18 cellular contexts compared by ENCODE assay signal in genomic region chr5:26009742-26010141, GRCh38.
DNase-seq lines count a peak whose midpoint lies in the region; ATAC-seq, FAIRE-seq and TF ChIP-seq lines count a peak whose summit lies in the region.
"Had no signal": no experiment of that assay in that cellular context is flagged by ENCODE, and none has a peak within 500 bp of the region (broad histone marks: within the 10 kb centered on the region; RNA-seq: fewer than 3 reads in every experiment).

No MANE protein-coding gene starts in this region.

- no peak overlapping the region for H3K9ac ChIP-seq in H1 (replicated peaks in 1 of 4; ENCODE audit: extremely low read depth in 1 of 4, low read depth in 3 of 4, low read length in 3 of 4)
- H3K9ac ChIP-seq: BLaER1 treated with 17β-estradiol and CSF1 and Interleukin-3, amounts not matched to agents 10 nM and 100 nM had no signal

- H3K36me3 ChIP-seq in H1 (ENCODE audit: control insufficient read depth in 2 of 4, insufficient read depth in 4 of 4, low read length in 3 of 4) (no peaks in the 10 kb centered on the region), ovary (no peaks in the 10 kb centered on the region), OCI-LY7 (ENCODE audit: insufficient read depth, low read length) (no peaks in the 10 kb centered on the region)
- H3K36me3 ChIP-seq: BLaER1 treated with 17β-estradiol and CSF1 and Interleukin-3, amounts not matched to agents 10 nM and 100 nM; prostate gland had no signal

- no peak overlapping the region for H2BK20ac ChIP-seq in H1 (ENCODE audit: low read length)

- no peak overlapping the region for H2BK5ac ChIP-seq in H1 (ENCODE audit: low read depth, low read length)

- no peak overlapping the region for H3K56ac ChIP-seq in H1 (replicated peaks; ENCODE audit: insufficient read length, low read depth, low read length)

- intact Hi-C loops in ovary (cut with DNase I), result loop anchor here in 1 of 4 donors (5.0 kb wide), 1 partner anchor 1362 kb away; no protein-coding TSS in a partner anchor
- intact Hi-C loops in OCI-LY7 (cut with micrococcal nuclease; ENCODE audit: unreplicated experiment), result no loop called here

- DNase-seq in ELF-1 (ENCODE audit: low read depth, low spot score) (peak; percentile 63), NCI-H82 (lab: John Stamatoyannopoulos, UW) (peak; percentile 36), H1 (ENCODE audit: low read depth in 1 of 2, low spot score in 2 of 2) (peak; percentile 23 to 56), ovary (no peak), OCI-LY7 (ENCODE audit: low spot score) (no peak), GF-D8 (lab: John Stamatoyannopoulos, UW) (no peak)
- DNase-seq: activated T-cell treated with anti-CD3 and anti-CD28 coated beads for 4 hours; MV-4-11; NCI-H345; SHP77; stimulated activated CD4-positive, alpha-beta T cell treated with anti-CD3 and anti-CD28 coated beads, Interleukin-2, amount 100 ng/mL, for 24 hours had no signal

- no peak overlapping the region for H2BK15ac ChIP-seq in H1 (ENCODE audit: low read length)

- H3K27me3 ChIP-seq in H1 (replicated peaks in 1 of 4; ENCODE audit: control insufficient read depth in 3 of 4, extremely low read depth in 1 of 4, insufficient read depth in 3 of 4, low read length in 3 of 4) (no peaks in the 10 kb centered on the region), ovary (no peaks in the 10 kb centered on the region)
- H3K27me3 ChIP-seq: BLaER1 treated with 17β-estradiol and CSF1 and Interleukin-3, amounts not matched to agents 10 nM and 100 nM had no signal

- no peak overlapping the region for H2BK12ac ChIP-seq in H1 (ENCODE audit: low read depth, low read length)

- TF ChIP-seq CTCF in H1 (IDR thresholded peaks at IDR 0.05; ENCODE audit: control extremely low read depth in 1 of 3, insufficient read depth in 1 of 3, low read depth in 1 of 3, low read length in 3 of 3) (peak; percentile 53 to 74 (median 66)), nephron (IDR thresholded peaks at IDR 0.05; ENCODE audit: unreplicated experiment in 3 of 3) (peak; percentile 20 to 51 (median 36)), ovary (IDR thresholded peaks at IDR 0.05) (no peak), OCI-LY7 (conservative IDR thresholded peaks at IDR 0.05; ENCODE audit: low read length) (no peak)

- no peak overlapping the region for H3K4me3 Mint-ChIP-seq in nephron
- H3K4me3 Mint-ChIP-seq: memory B cell; stimulated activated effector memory CD8-positive, alpha-beta T cell treated with anti-CD3 and anti-CD28 coated beads, Interleukin-12 subunit alpha, Interleukin-12 subunit beta, amount 100 ng/mL, for 72 hours had no signal

- H3K18ac ChIP-seq in H1 (ENCODE audit: extremely low read depth, low read length), result no peak overlapping the region

- peak; percentile 78 to 84 for TF ChIP-seq RAD21 in H1 (IDR thresholded peaks at IDR 0.05 in 1 of 2, conservative IDR thresholded peaks at IDR 0.05 in 1 of 2; ENCODE audit: low read depth in 2 of 2, low read length in 2 of 2)

- H3K14ac ChIP-seq in H1 (ENCODE audit: insufficient read length), result no peak overlapping the region

- no peak for ATAC-seq in GM21526 (IDR thresholded peaks at IDR 0.05; ENCODE audit: low FRiP score, unreplicated experiment)
- ATAC-seq: stimulated activated effector memory CD8-positive, alpha-beta T cell treated with anti-CD3 and anti-CD28 coated beads, Interleukin-12 subunit alpha, Interleukin-12 subunit beta, amount 100 ng/mL, for 72 hours had no signal

- no peak overlapping the region for H4K5ac ChIP-seq in H1 (ENCODE audit: insufficient read length, low read depth, low read length)

- no peaks in the 10 kb centered on the region for H3K23me2 ChIP-seq in H1 (ENCODE audit: low read depth, low read length)

- H3K36me3 Mint-ChIP-seq in nephron (ENCODE audit: low read depth), result no peaks in the 10 kb centered on the region
- H3K36me3 Mint-ChIP-seq: memory B cell; stimulated activated effector memory CD8-positive, alpha-beta T cell treated with anti-CD3 and anti-CD28 coated beads, Interleukin-12 subunit alpha, Interleukin-12 subunit beta, amount 100 ng/mL, for 72 hours had no signal

- no peaks in the 10 kb centered on the region for H3K9me2 ChIP-seq in OCI-LY7 (ENCODE audit: insufficient read depth, low read length)

- no peak overlapping the region for H4K91ac ChIP-seq in H1 (replicated peaks; ENCODE audit: insufficient read length, low read length)

- CTCF ChIA-PET in H1 (lab: Charles Lee; ENCODE audit: partially characterized antibody) (interaction anchor here (0.6 to 1.4 kb wide), 9 partner anchors 9 to 1375 kb away, joined by 3 to 5 read pairs (median 4); no protein-coding TSS in a partner anchor), OCI-LY7 (lab: Charles Lee; ENCODE audit: unreplicated experiment) (no interaction called here)

- 42% methylated on average over 6 of the region's 6 CpGs; no CpG with 5 or more reads in 1 of the 2 experiments for WGBS in H1 (ENCODE audit: extremely low coverage in 1 of 2, insufficient coverage in 1 of 2, insufficient read length in 1 of 2, insufficient replicate concordance in 2 of 2, low coverage in 1 of 2, low lambda C conversion rate in 2 of 2, missing lambda C conversion rate in 1 of 2), 2 experiments
- WGBS in ovary, 3 donors, result 21 to 27% (median 21%) methylated on average over 6 of the region's 6 CpGs

- H3K4ac ChIP-seq in H1 (replicated peaks; ENCODE audit: insufficient read length, low read depth, low read length), result no peak overlapping the region

- no peak overlapping the region for H2BK120ac ChIP-seq in H1 (replicated peaks; ENCODE audit: low read depth, low read length)

- no peak for TF ChIP-seq EP300 in H1 (IDR thresholded peaks at IDR 0.05; ENCODE audit: borderline replicate concordance in 1 of 2, low read depth in 2 of 2, low read length in 2 of 2)
- no peak for TF ChIP-seq EP300 in ovary (IDR thresholded peaks at IDR 0.05)

- no peaks in the 10 kb centered on the region for H3K79me1 ChIP-seq in H1 (ENCODE audit: low read depth, low read length)

- no peak overlapping the region for H3K27ac ChIP-seq in H1 (ENCODE audit: low read depth, low read length)
- H3K27ac ChIP-seq in ovary, result no peak overlapping the region
- no peak overlapping the region for H3K27ac ChIP-seq in OCI-LY7 (ENCODE audit: low read depth, low read length, poor library complexity, severe bottlenecking)
- H3K27ac ChIP-seq: BLaER1 treated with 17β-estradiol and CSF1 and Interleukin-3, amounts not matched to agents 10 nM and 100 nM; prostate gland had no signal

- H3K9me3 ChIP-seq in H1 (ENCODE audit: insufficient read depth in 2 of 2, low read depth in 1 of 2, low read length in 1 of 2), result no peaks in the 10 kb centered on the region
- H3K9me3 ChIP-seq in ovary, result no peaks in the 10 kb centered on the region
- peaks cover 10% of the 10 kb centered on the region; the same call in 1 of the 2 replicates for H3K9me3 ChIP-seq in OCI-LY7 (ENCODE audit: low read length)
- H3K9me3 ChIP-seq: prostate gland had no signal

- TF ChIP-seq POLR2A in H1 (IDR thresholded peaks at IDR 0.05; ENCODE audit: control extremely low read depth in 1 of 2, low read depth in 2 of 2, low read length in 2 of 2), result no peak
- no peak for TF ChIP-seq POLR2A in ovary (IDR thresholded peaks at IDR 0.05)

- 0 out of 2 replicates have a peak overlapping the region, but pooled peaks have one; percentile 79 for H2AFZ ChIP-seq in H1 (ENCODE audit: low read length)
- H2AFZ ChIP-seq in OCI-LY7 (ENCODE audit: low read length), result no peak overlapping the region

- H4K8ac ChIP-seq in H1 (ENCODE audit: extremely low read depth, insufficient read depth, low read length), result no peak overlapping the region

- H4K20me1 ChIP-seq in H1 (replicated peaks in 1 of 2; ENCODE audit: control insufficient read depth in 1 of 2, insufficient read depth in 2 of 2, low read length in 2 of 2) (no peaks in the 10 kb centered on the region), OCI-LY7 (ENCODE audit: insufficient read depth, low read length) (no peaks in the 10 kb centered on the region)
- H4K20me1 ChIP-seq: BLaER1 treated with 17β-estradiol and CSF1 and Interleukin-3, amounts not matched to agents 10 nM and 100 nM had no signal

- no peaks in the 10 kb centered on the region for H3K27me3 Mint-ChIP-seq in nephron (ENCODE audit: low read depth)
- H3K27me3 Mint-ChIP-seq: memory B cell had no signal

- H3K23ac ChIP-seq in H1 (ENCODE audit: insufficient read length), result no peak overlapping the region

- no peak overlapping the region for H3K4me3 ChIP-seq in H1 (ENCODE audit: extremely low read depth in 1 of 4, insufficient read depth in 2 of 4, low read depth in 3 of 4, low read length in 4 of 4)
- no peak overlapping the region for H3K4me3 ChIP-seq in ovary
- H3K4me3 ChIP-seq in OCI-LY7 (ENCODE audit: low read depth, low read length, poor library complexity, severe bottlenecking), result no peak overlapping the region
- H3K4me3 ChIP-seq: BLaER1 treated with 17β-estradiol and CSF1 and Interleukin-3, amounts not matched to agents 10 nM and 100 nM; prostate gland had no signal

- H3K79me2 ChIP-seq in H1 (ENCODE audit: control insufficient read depth in 1 of 2, insufficient read depth in 2 of 2, low read length in 2 of 2) (no peaks in the 10 kb centered on the region), OCI-LY7 (ENCODE audit: insufficient read depth, low read depth, low read length) (no peaks in the 10 kb centered on the region)

- H3K27ac Mint-ChIP-seq in nephron, result no peak overlapping the region
- H3K27ac Mint-ChIP-seq: memory B cell; stimulated activated effector memory CD8-positive, alpha-beta T cell treated with anti-CD3 and anti-CD28 coated beads, Interleukin-12 subunit alpha, Interleukin-12 subunit beta, amount 100 ng/mL, for 72 hours had no signal

- H2AK5ac ChIP-seq in H1 (ENCODE audit: low read depth, low read length), result no peak overlapping the region

- H3K4me1 ChIP-seq in H1 (replicated peaks in 1 of 4; ENCODE audit: control insufficient read depth in 3 of 4, insufficient read depth in 4 of 4, low read length in 3 of 4), result no peaks in the 10 kb centered on the region
- H3K4me1 ChIP-seq in ovary (ENCODE audit: insufficient read depth), result no peaks in the 10 kb centered on the region
- no peaks in the 10 kb centered on the region for H3K4me1 ChIP-seq in OCI-LY7 (ENCODE audit: insufficient read depth, low read length, poor library complexity, severe bottlenecking)
- H3K4me1 ChIP-seq: prostate gland had no signal

- no peaks in the 10 kb centered on the region for H3K9me3 Mint-ChIP-seq in nephron

- peak; percentile 79 for FAIRE-seq in H1 (lab: Jason Lieb, UNC)
- FAIRE-seq: G401.6 had no signal

- no peaks in the 10 kb centered on the region for H3K4me1 Mint-ChIP-seq in nephron
- H3K4me1 Mint-ChIP-seq: memory B cell; stimulated activated effector memory CD8-positive, alpha-beta T cell treated with anti-CD3 and anti-CD28 coated beads, Interleukin-12 subunit alpha, Interleukin-12 subunit beta, amount 100 ng/mL, for 72 hours had no signal

- BruUV-seq in OCI-LY7 (replicated peaks; lab: Mats Ljungman, UMichigan), result no TSS peak

- POLR2A ChIA-PET in H1 (lab: Charles Lee; ENCODE audit: partially characterized antibody), result no interaction called here
- POLR2A ChIA-PET in OCI-LY7 (lab: Charles Lee), result no interaction called here

- H3K4me2 ChIP-seq in H1 (ENCODE audit: insufficient read depth in 1 of 2, low read depth in 2 of 2, low read length in 2 of 2) (no peak overlapping the region), OCI-LY7 (ENCODE audit: low read length) (no peak overlapping the region)
- H3K4me2 ChIP-seq: BLaER1 treated with 17β-estradiol and CSF1 and Interleukin-3, amounts not matched to agents 10 nM and 100 nM had no signal

TF ChIP-seq in H1, 55 proteins besides CTCF, POLR2A, EP300 and RAD21:
- no peak for TF ChIP-seq KDM4A (IDR thresholded peaks at IDR 0.05; ENCODE audit: low read depth, low read length, severe bottlenecking)

Comparison
In these comparisons a context has a peak if more than half of its experiments do, and no peak if none do; other contexts are left out.
1. DNase-seq: peak in ELF-1 (single experiment), NCI-H82 (single experiment) and H1 (2 of 2); none in ovary (0 of 5), OCI-LY7 (single experiment) and GF-D8 (single experiment).
2. CTCF ChIP-seq: peak in H1 (3 of 3) and nephron (3 of 3); none in ovary (0 of 3) and OCI-LY7 (single experiment).